30 cellular contexts compared by ENCODE assay signal in genomic region chr12:12943589-12944260, GRCh38. TPM values are rescaled to one million over a fixed set of nuclear protein-coding genes. Genes with fewer than 3 reads are reported as not detected.
DNase-seq lines count a peak whose midpoint lies in the region; TF ChIP-seq lines count a peak whose summit lies in the region.
"Had no signal": no experiment of that assay in that cellular context is flagged by ENCODE, and none has a peak within 500 bp of the region (broad histone marks: within the 10 kb centered on the region; RNA-seq: fewer than 3 reads in every experiment).

No MANE protein-coding gene starts in this region.

- H3K23ac ChIP-seq in mesenchymal stem cell (ENCODE audit: low read length in 2 of 2) = no peak overlapping the region

- no peak overlapping the region for H3K4me2 ChIP-seq in GM23248 (ENCODE audit: unreplicated experiment)
- no peak overlapping the region for H3K4me2 ChIP-seq in mesenchymal stem cell (ENCODE audit: low read length, poor library complexity, severe bottlenecking)

- H3K4me3 Mint-ChIP-seq in CD4-positive, alpha-beta memory T cell = no peak overlapping the region
- H3K4me3 Mint-ChIP-seq: activated naive CD8-positive, alpha-beta T cell treated with anti-CD3 and anti-CD28 coated beads for 36 hours; CD4-positive, CD25-positive, alpha-beta regulatory T cell; endodermal cell; IgD-negative memory B cell; stimulated activated memory B cell treated with anti-CD40 and anti-IgM and Interleukin-4, amounts not matched to agents 10 μg/mL and 1 μg/mL and 100 μg/mL, for 72 hours had no signal

- no peak overlapping the region for H2BK5ac ChIP-seq in mesenchymal stem cell (ENCODE audit: low read depth, low read length, poor library complexity, severe bottlenecking)

- H3K9me2 ChIP-seq in GM23248 (ENCODE audit: insufficient read depth) = no peaks in the 10 kb centered on the region

- no peak overlapping the region for H2AK5ac ChIP-seq in mesenchymal stem cell (ENCODE audit: low read length, severe bottlenecking)

- no peak overlapping the region for H4K91ac ChIP-seq in mesenchymal stem cell (ENCODE audit: low read length)

- intact Hi-C loops in ascending aorta (cut with DNase I) = no loop called here
- intact Hi-C loops in CD4-positive, alpha-beta memory T cell (cut with micrococcal nuclease) = no loop called here

- no peak overlapping the region for H2AFZ ChIP-seq in GM23248
- H2AFZ ChIP-seq in mesenchymal stem cell (ENCODE audit: low read depth, low read length) = no peak overlapping the region

- no peaks in the 10 kb centered on the region for H3K9me3 Mint-ChIP-seq in CD4-positive, alpha-beta memory T cell
- H3K9me3 Mint-ChIP-seq: activated naive CD8-positive, alpha-beta T cell treated with anti-CD3 and anti-CD28 coated beads for 36 hours; CD4-positive, CD25-positive, alpha-beta regulatory T cell; endodermal cell; IgD-negative memory B cell; stimulated activated memory B cell treated with anti-CD40 and anti-IgM and Interleukin-4, amounts not matched to agents 10 μg/mL and 1 μg/mL and 100 μg/mL, for 72 hours had no signal

- POLR2A ChIA-PET in CD4-positive, alpha-beta memory T cell (lab: Charles Lee; ENCODE audit: partially characterized antibody) = no interaction called here

- H3K4ac ChIP-seq in mesenchymal stem cell (ENCODE audit: low read depth in 1 of 2, low read length in 2 of 2) = no peak overlapping the region

- no peak overlapping the region for H3K27ac Mint-ChIP-seq in CD4-positive, alpha-beta memory T cell
- H3K27ac Mint-ChIP-seq: activated naive CD8-positive, alpha-beta T cell treated with anti-CD3 and anti-CD28 coated beads for 36 hours; CD4-positive, CD25-positive, alpha-beta regulatory T cell; endodermal cell; IgD-negative memory B cell; stimulated activated memory B cell treated with anti-CD40 and anti-IgM and Interleukin-4, amounts not matched to agents 10 μg/mL and 1 μg/mL and 100 μg/mL, for 72 hours had no signal

- H3K79me1 ChIP-seq in mesenchymal stem cell (replicated peaks; ENCODE audit: low read length, poor library complexity, severe bottlenecking) = no peaks in the 10 kb centered on the region

- H2BK15ac ChIP-seq in mesenchymal stem cell (ENCODE audit: low read depth, poor library complexity, severe bottlenecking) = no peak overlapping the region

- WGBS in GM23248 (ENCODE audit: low coverage in 1 of 2, low lambda C conversion rate in 2 of 2, missing lambda C conversion rate in 2 of 2), 2 experiments = 68 to 69% methylated on average over 8 of the region's 8 CpGs
- 87% methylated on average over 8 of the region's 8 CpGs for WGBS in mesenchymal stem cell

- H3K36me3 ChIP-seq in GM23248 (ENCODE audit: low read depth) (no peaks in the 10 kb centered on the region), ascending aorta (no peaks in the 10 kb centered on the region), mesenchymal stem cell (ENCODE audit: control insufficient read depth in 1 of 2, insufficient read depth in 2 of 2, low read depth in 1 of 2, low read length in 2 of 2) (no peaks in the 10 kb centered on the region)
- no peaks in the 10 kb centered on the region for H3K36me3 ChIP-seq in CD4-positive, alpha-beta memory T cell (ENCODE audit: insufficient read depth, low read length)
- H3K36me3 ChIP-seq: sigmoid colon had no signal

- CTCF ChIA-PET in CD4-positive, alpha-beta memory T cell (lab: Charles Lee; ENCODE audit: partially characterized antibody) = interaction anchor here (1.5 kb wide), 1 partner anchor 312 kb away, joined by 3 read pairs; no protein-coding TSS in a partner anchor

- H3K14ac ChIP-seq in mesenchymal stem cell (ENCODE audit: low read length in 2 of 2) = no peak overlapping the region

- peak overlapping the region; percentile 19; the same call in 1 of the 2 replicates for H3K27ac ChIP-seq in GM23248
- H3K27ac ChIP-seq in ascending aorta = no peak overlapping the region
- H3K27ac ChIP-seq in mesenchymal stem cell (ENCODE audit: low read length, poor library complexity, severe bottlenecking) = no peak overlapping the region
- no peak overlapping the region for H3K27ac ChIP-seq in CD4-positive, alpha-beta memory T cell (ENCODE audit: low read depth, low read length)
- H3K27ac ChIP-seq: sigmoid colon had no signal

- peak; percentile 44 for DNase-seq in COLO829 (ENCODE audit: low spot score)
- peak; percentile 88 for DNase-seq in GM23248
- DNase-seq in fibroblast of mammary gland (ENCODE audit: low read depth) = peak; percentile 87
- peak; percentile 76 for DNase-seq in skeletal muscle cell (ENCODE audit: low read depth)
- DNase-seq in ascending aorta (ENCODE audit: low spot score in 2 of 2) = no peak
- no peak for DNase-seq in NCI-H1436 treated with DMSO at 0.1 percent for 48 hours (lab: John Stamatoyannopoulos, UW)
- DNase-seq in mesenchymal stem cell = no peak
- no peak for DNase-seq in CD4-positive, alpha-beta memory T cell
- DNase-seq: activated CD4-positive, alpha-beta T cell treated with anti-CD3 and anti-CD28 coated beads for 48 hours; activated CD8-positive, alpha-beta memory T cell treated with anti-CD3 and anti-CD28 coated beads for 24 hours; activated effector memory CD4-positive, alpha-beta T cell treated with anti-CD3 and anti-CD28 coated beads, Interleukin-2, amount 50 U/mL, for 16 hours; activated naive CD8-positive, alpha-beta T cell treated with anti-CD3 and anti-CD28 coated beads for 36 hours; activated T-cell treated with anti-CD3 and anti-CD28 coated beads, Interleukin-2, amount 50 U/mL, for 1 hour; aorta; caudate nucleus; CD4-positive, CD25-positive, alpha-beta regulatory T cell; cortex of kidney; endodermal cell; posterior cingulate gyrus; sigmoid colon; stimulated activated CD4-positive, alpha-beta T cell treated with anti-CD3 and anti-CD28 coated beads, Interleukin-15, amount 100 ng/mL, for 24 hours had no signal

- H3K4me1 Mint-ChIP-seq in CD4-positive, alpha-beta memory T cell = no peaks in the 10 kb centered on the region
- H3K4me1 Mint-ChIP-seq: CD4-positive, CD25-positive, alpha-beta regulatory T cell; endodermal cell; stimulated activated memory B cell treated with anti-CD40 and anti-IgM and Interleukin-4, amounts not matched to agents 10 μg/mL and 1 μg/mL and 100 μg/mL, for 72 hours had no signal

- TF ChIP-seq CTCF in fibroblast of mammary gland (conservative IDR thresholded peaks at IDR 0.05; ENCODE audit: control insufficient read depth, insufficient read depth, low read depth, low read length) = no peak
- TF ChIP-seq CTCF in ascending aorta (IDR thresholded peaks at IDR 0.05) = no peak

- H3K27me3 ChIP-seq in GM23248 (replicated peaks; ENCODE audit: insufficient read depth) = no peaks in the 10 kb centered on the region
- no peaks in the 10 kb centered on the region for H3K27me3 ChIP-seq in ascending aorta
- no peaks in the 10 kb centered on the region for H3K27me3 ChIP-seq in mesenchymal stem cell (ENCODE audit: control insufficient read depth in 1 of 2, insufficient read depth in 1 of 2, low read length in 2 of 2)
- H3K27me3 ChIP-seq in CD4-positive, alpha-beta memory T cell (ENCODE audit: insufficient read depth, low read length) = no peaks in the 10 kb centered on the region
- H3K27me3 ChIP-seq: sigmoid colon had no signal

- no peak overlapping the region for H4K8ac ChIP-seq in mesenchymal stem cell (ENCODE audit: low read length)

- H3K9ac ChIP-seq in GM23248 (no peak overlapping the region), mesenchymal stem cell (ENCODE audit: low read length) (no peak overlapping the region)

- H3K79me2 ChIP-seq in GM23248 (ENCODE audit: insufficient read depth) = no peaks in the 10 kb centered on the region

- peaks cover 0 to 3% of the 10 kb centered on the region in 2 donors for H3K27me3 Mint-ChIP-seq in CD4-positive, alpha-beta memory T cell
- H3K27me3 Mint-ChIP-seq: stimulated activated memory B cell treated with anti-CD40 and anti-IgM and Interleukin-4, amounts not matched to agents 10 μg/mL and 1 μg/mL and 100 μg/mL, for 72 hours had no signal

- no peaks in the 10 kb centered on the region for H3K36me3 Mint-ChIP-seq in CD4-positive, alpha-beta memory T cell
- H3K36me3 Mint-ChIP-seq: activated naive CD8-positive, alpha-beta T cell treated with anti-CD3 and anti-CD28 coated beads for 36 hours; CD4-positive, CD25-positive, alpha-beta regulatory T cell; IgD-negative memory B cell; stimulated activated memory B cell treated with anti-CD40 and anti-IgM and Interleukin-4, amounts not matched to agents 10 μg/mL and 1 μg/mL and 100 μg/mL, for 72 hours had no signal

- H2BK120ac ChIP-seq in mesenchymal stem cell (ENCODE audit: low read depth, low read length) = no peak overlapping the region

- no peak overlapping the region for H2BK12ac ChIP-seq in mesenchymal stem cell (ENCODE audit: low read length in 2 of 2)

- H3K4me3 ChIP-seq in GM23248 (no peak overlapping the region), fibroblast of mammary gland (ENCODE audit: control insufficient read depth, low read depth, low read length) (no peak overlapping the region), skeletal muscle cell (ENCODE audit: low read depth, low read length) (no peak overlapping the region), ascending aorta (no peak overlapping the region), mesenchymal stem cell (ENCODE audit: insufficient read depth in 1 of 2, low read depth in 1 of 2, low read length in 2 of 2) (no peak overlapping the region)
- H3K4me3 ChIP-seq in CD4-positive, alpha-beta memory T cell (ENCODE audit: low read length in 2 of 2) = no peak overlapping the region
- H3K4me3 ChIP-seq: GM12878, sigmoid colon had no signal

- H3K9me3 ChIP-seq in GM23248 (ENCODE audit: low read depth) = no peaks in the 10 kb centered on the region
- no peaks in the 10 kb centered on the region for H3K9me3 ChIP-seq in ascending aorta
- no peaks in the 10 kb centered on the region for H3K9me3 ChIP-seq in mesenchymal stem cell (ENCODE audit: control insufficient read depth, low read length)
- H3K9me3 ChIP-seq in CD4-positive, alpha-beta memory T cell (ENCODE audit: control insufficient read depth in 1 of 2, low read length in 2 of 2) = no peaks in the 10 kb centered on the region
- H3K9me3 ChIP-seq: sigmoid colon had no signal

- H3K18ac ChIP-seq in mesenchymal stem cell (ENCODE audit: low read depth in 1 of 2, low read length in 2 of 2) = no peak overlapping the region

- in situ Hi-C loops in GM23248 (cut with MboI) = no loop called here

- peaks cover 11% of the 10 kb centered on the region for H3F3A ChIP-seq in GM23248 (ENCODE audit: insufficient read depth)

- H4K20me1 ChIP-seq in GM23248 (ENCODE audit: insufficient read depth) = no peaks in the 10 kb centered on the region

- peaks cover 20% of the 10 kb centered on the region for H3K4me1 ChIP-seq in GM23248 (ENCODE audit: insufficient read depth)
- no peaks in the 10 kb centered on the region for H3K4me1 ChIP-seq in ascending aorta
- H3K4me1 ChIP-seq in mesenchymal stem cell (ENCODE audit: control insufficient read depth, insufficient read depth, low read depth, low read length) = no peaks in the 10 kb centered on the region
- H3K4me1 ChIP-seq in CD4-positive, alpha-beta memory T cell (ENCODE audit: insufficient read depth, low read length) = no peaks in the 10 kb centered on the region
- H3K4me1 ChIP-seq: sigmoid colon had no signal

RNA-seq across cellular contexts. Expression of gene GPRC5D, which starts 8.2 kb away (rescaled TPM):
- not detected in 2 replicates for total RNA-seq in GM23248 (2014; rRNA removed; shearing (Covaris generic))
- not detected in 2 replicates for polyA plus RNA-seq in GM23248 (2016; fragmentation: Nextera tagmentation; extraction: Ambion mirVana)
- total RNA-seq in ascending aorta = not detected
- not detected for polyA plus RNA-seq in mesenchymal stem cell (2013, experiment 1 of 2)
- polyA plus RNA-seq in mesenchymal stem cell (2013, experiment 2 of 2) = not detected
- not detected for total RNA-seq in CD4-positive, alpha-beta memory T cell
- polyA plus RNA-seq in CD4-positive, alpha-beta memory T cell = under 1 TPM in 1 of 2 donors, not detected in 1; 0.71 TPM
- total RNA-seq: activated naive CD8-positive, alpha-beta T cell treated with anti-CD3 and anti-CD28 coated beads for 36 hours; CD4-positive, CD25-positive, alpha-beta regulatory T cell; Daoy; endodermal cell; H4; left lobe of liver; mesenteric fat pad; NCI-H460; sigmoid colon; temporal lobe had no signal
- polyA plus RNA-seq: aorta had no signal

RNA-seq across cellular contexts. Expression of gene GPRC5A, which starts 52.4 kb away (rescaled TPM):
- 32.9 and 37.8 TPM in 2 replicates for total RNA-seq in GM23248 (2014; rRNA removed; shearing (Covaris generic))
- 84.8 and 85.9 TPM in 2 replicates for polyA plus RNA-seq in GM23248 (2016; fragmentation: Nextera tagmentation; extraction: Ambion mirVana)
- total RNA-seq in ascending aorta = 23.8 TPM
- 18.3 TPM for polyA plus RNA-seq in mesenchymal stem cell (2013, experiment 1 of 2)
- 18.0 TPM for polyA plus RNA-seq in mesenchymal stem cell (2013, experiment 2 of 2)
- not detected for total RNA-seq in CD4-positive, alpha-beta memory T cell
- under 1 TPM in 1 of 2 donors, not detected in 1; 0.14 TPM for polyA plus RNA-seq in CD4-positive, alpha-beta memory T cell
- polyA plus RNA-seq: CD4-positive, CD25-positive, alpha-beta regulatory T cell; IgD-negative memory B cell had no signal

RNA-seq across cellular contexts. Expression of gene HEBP1, which starts 56.3 kb away (rescaled TPM):
- 14.5 and 17.4 TPM in 2 replicates for total RNA-seq in GM23248 (2014; rRNA removed; shearing (Covaris generic))
- 83.0 and 92.9 TPM in 2 replicates for polyA plus RNA-seq in GM23248 (2016; fragmentation: Nextera tagmentation; extraction: Ambion mirVana)
- 56.6 TPM for total RNA-seq in ascending aorta
- 91.3 TPM for polyA plus RNA-seq in mesenchymal stem cell (2013, experiment 1 of 2)
- polyA plus RNA-seq in mesenchymal stem cell (2013, experiment 2 of 2) = 90.4 TPM
- total RNA-seq in CD4-positive, alpha-beta memory T cell = 10 to 100 TPM; 11.3 to 13.9 TPM
- 10 to 100 TPM; 15.3 to 23.0 TPM for polyA plus RNA-seq in CD4-positive, alpha-beta memory T cell

Comparison
In these comparisons a context has a peak if more than half of its experiments do, and no peak if none do; other contexts are left out.
1. DNase-seq: peak in COLO829 (single experiment), GM23248 (single experiment), fibroblast of mammary gland (single experiment) and skeletal muscle cell (single experiment); none in ascending aorta (0 of 2), NCI-H1436 treated with DMSO at 0.1 percent for 48 hours (single experiment), mesenchymal stem cell (single experiment) and CD4-positive, alpha-beta memory T cell (0 of 5).
2. RNA of gene GPRC5A, which starts 52.4 kb away (total RNA-seq): 32.9 to 37.8 TPM in GM23248 and 23.8 TPM in ascending aorta (single experiment); not detected in CD4-positive, alpha-beta memory T cell; every median in the first group is over 10 times any median in the second.